ENCODE assay signal across 8 cellular contexts in genomic region chr5:37248970-37249819, GRCh38. TPM values are rescaled to one million over a fixed set of nuclear protein-coding genes. Genes with fewer than 3 reads are reported as not detected.
DNase-seq lines count a peak whose midpoint lies in the region; ATAC-seq lines count a peak whose summit lies in the region.

TSS of gene CPLANE1 (minus strand) at chr5:37249376. CDS start at chr5:37247698, 1,678 bp downstream.

- peaks cover 3% of the 10 kb centered on the region for H3K9me3 Mint-ChIP-seq in activated CD4-positive, alpha-beta T cell treated with anti-CD3 and anti-CD28 coated beads for 36 hours (ENCODE audit: low read depth)

- peak within 1 kb of the TSS; percentile 75 for H3K4me3 Mint-ChIP-seq in activated CD4-positive, alpha-beta T cell treated with anti-CD3 and anti-CD28 coated beads for 36 hours

- POLR2A ChIA-PET in activated CD4-positive, alpha-beta T cell treated with anti-CD3 and anti-CD28 coated beads for 36 hours (lab: Charles Lee) = no interaction called here

- CTCF ChIA-PET in activated CD4-positive, alpha-beta T cell treated with anti-CD3 and anti-CD28 coated beads for 36 hours (lab: Charles Lee) = interaction anchor here (0.7 to 1.5 kb wide), 2 partner anchors 10 to 886 kb away, joined by 3 read pairs; no protein-coding TSS in a partner anchor

- no peaks in the 10 kb centered on the region for H3K27me3 Mint-ChIP-seq in activated CD4-positive, alpha-beta T cell treated with anti-CD3 and anti-CD28 coated beads for 36 hours

- H3K36me3 Mint-ChIP-seq in activated CD4-positive, alpha-beta T cell treated with anti-CD3 and anti-CD28 coated beads for 36 hours (ENCODE audit: low read depth) = no peaks in the 10 kb centered on the region

- H3K4me1 Mint-ChIP-seq in activated CD4-positive, alpha-beta T cell treated with anti-CD3 and anti-CD28 coated beads for 36 hours = peaks cover 6% of the 10 kb centered on the region

- intact Hi-C loops in activated CD4-positive, alpha-beta T cell treated with anti-CD3 and anti-CD28 coated beads for 36 hours (cut with DNase I, micrococcal nuclease) = loop anchor here in 1 of 2 experiments (1.0 kb wide), 1 partner anchor 122 kb away; the partner anchor contains the start of gene NUP155

- H3K27ac Mint-ChIP-seq in activated CD4-positive, alpha-beta T cell treated with anti-CD3 and anti-CD28 coated beads for 36 hours = peak within 1 kb of the TSS; percentile 72

- peak; percentile 93 for DNase-seq in AG08396 (ENCODE audit: low spot score)
- peak; percentile 47 for DNase-seq in NCI-H345 treated with DMSO at 0.1 percent for 48 hours (lab: John Stamatoyannopoulos, UW; ENCODE audit: unreplicated experiment)
- DNase-seq in activated CD4-positive, alpha-beta T cell treated with anti-CD3 and anti-CD28 coated beads for 36 hours = peak; percentile 72
- peak; percentile 14 for DNase-seq in cortex of kidney (lab: John Stamatoyannopoulos, UW)
- DNase-seq in left lobe of liver (ENCODE audit: low spot score) = peak; percentile 76
- peak; percentile 58 to 74 for DNase-seq in stimulated activated CD4-positive, alpha-beta T cell treated with anti-CD3 and anti-CD28 coated beads, Interleukin-2, amount 100 ng/mL, for 24 hours

- peak; percentile 65 for ATAC-seq in GM18870 (IDR thresholded peaks at IDR 0.05; ENCODE audit: unreplicated experiment)
- ATAC-seq in HG03103 (IDR thresholded peaks at IDR 0.05; ENCODE audit: low read depth, unreplicated experiment) = peak; percentile 81
- peak; percentile 91 for ATAC-seq in activated CD4-positive, alpha-beta T cell treated with anti-CD3 and anti-CD28 coated beads for 36 hours
- peak; percentile 91 for ATAC-seq in left lobe of liver

RNA-seq across cellular contexts. Expression of gene CPLANE1, which starts in this region (rescaled TPM):
- 1 to 10 TPM; 6.2 to 7.4 TPM for total RNA-seq in activated CD4-positive, alpha-beta T cell treated with anti-CD3 and anti-CD28 coated beads for 36 hours
- total RNA-seq in left lobe of liver = 3.7 TPM

Comparison
In these comparisons a context has a peak if more than half of its experiments do, and no peak if none do; other contexts are left out.
1. Peak in every context shown above with its lines: DNase-seq and ATAC-seq.
2. DNase-seq: peak in every context shown above with its lines; median percentile 93 in AG08396; 76 in left lobe of liver; 72 in activated CD4-positive, alpha-beta T cell treated with anti-CD3 and anti-CD28 coated beads for 36 hours; 66 in stimulated activated CD4-positive, alpha-beta T cell treated with anti-CD3 and anti-CD28 coated beads, Interleukin-2, amount 100 ng/mL, for 24 hours; 47 in NCI-H345 treated with DMSO at 0.1 percent for 48 hours; 14 in cortex of kidney.